Comparison of ENCODE assay signal across 9 cellular contexts in genomic region chr19:10231624-10232228, GRCh38. TPM values are rescaled to one million over a fixed set of nuclear protein-coding genes. Genes with fewer than 3 reads are reported as not detected.
DNase-seq lines count a peak whose midpoint lies in the region; ATAC-seq and TF ChIP-seq lines count a peak whose summit lies in the region.
"Had no signal": no experiment of that assay in that cellular context is flagged by ENCODE, and none has a peak within 500 bp of the region (broad histone marks: within the 10 kb centered on the region; RNA-seq: fewer than 3 reads in every experiment).

No MANE protein-coding gene starts in this region.

- H3K27me3 ChIP-seq in SJCRH30 = no peaks in the 10 kb centered on the region
- no peaks in the 10 kb centered on the region for H3K27me3 ChIP-seq in sigmoid colon

- intact Hi-C loops in sigmoid colon (cut with DNase I) = loop anchor here (2.0 kb wide), 1 partner anchor 19 kb away; no protein-coding TSS in a partner anchor

- H3K27ac ChIP-seq in SJCRH30 = no peak overlapping the region
- peak overlapping the region; percentile 82 to 89 (median 88) for H3K27ac ChIP-seq in sigmoid colon

- H3K4me1 ChIP-seq in SJCRH30 = peaks cover 3% of the 10 kb centered on the region; the same call in 1 of the 2 replicates
- peaks cover 2 to 28% (median 19%) of the 10 kb centered on the region in 4 donors for H3K4me1 ChIP-seq in sigmoid colon

- TF ChIP-seq CTCF in GM12865 (IDR thresholded peaks at IDR 0.05; ENCODE audit: insufficient read depth, low read depth, low read length, missing control alignments) = no peak
- no peak for TF ChIP-seq CTCF in fibroblast of pulmonary artery (IDR thresholded peaks at IDR 0.05; ENCODE audit: low read length, missing control alignments)
- TF ChIP-seq CTCF in sigmoid colon (IDR thresholded peaks at IDR 0.05) = no peak

- H3K4me3 ChIP-seq in GM12865 (ENCODE audit: low read depth, low read length) = peak overlapping the region; percentile 94
- peak overlapping the region; percentile 79 for H3K4me3 ChIP-seq in SJCRH30
- H3K4me3 ChIP-seq in fibroblast of pulmonary artery (replicated peaks; ENCODE audit: low read depth, low read length) = peak overlapping the region; percentile 90
- peak overlapping the region; percentile 66 to 99 (median 93) for H3K4me3 ChIP-seq in sigmoid colon

- TF ChIP-seq POLR2A in sigmoid colon (IDR thresholded peaks at IDR 0.05) (no peak), erythroblast (IDR thresholded peaks at IDR 0.05; ENCODE audit: low read length) (no peak)

- DNase-seq in GM12865 (ENCODE audit: low read depth) (no peak), SJCRH30 (no peak), fibroblast of pulmonary artery (ENCODE audit: low read depth) (no peak), sigmoid colon (no peak), kidney glomerular epithelial cell (lab: John Stamatoyannopoulos, UW) (no peak), erythroblast (lab: John Stamatoyannopoulos, UW) (no peak), NCI-H748 (lab: John Stamatoyannopoulos, UW; ENCODE audit: unreplicated experiment) (no peak)

- H3K9me3 ChIP-seq in SJCRH30 (replicated peaks) (no peaks in the 10 kb centered on the region), sigmoid colon (no peaks in the 10 kb centered on the region)

- no peak for ATAC-seq in HG03469 (IDR thresholded peaks at IDR 0.05; ENCODE audit: unreplicated experiment)

- no peaks in the 10 kb centered on the region for H3K36me3 ChIP-seq in SJCRH30
- no peaks in the 10 kb centered on the region for H3K36me3 ChIP-seq in sigmoid colon

- TF ChIP-seq EP300 in sigmoid colon (IDR thresholded peaks at IDR 0.05) = no peak

- WGBS in sigmoid colon, 2 donors = 71 to 76% methylated on average over 8 of the region's 8 CpGs

RNA-seq across cellular contexts. Expression of gene S1PR2, which starts 0.6 kb away (rescaled TPM):
- 7.4 and 7.5 TPM in 2 replicates for total RNA-seq in SJCRH30 (2014; rRNA removed; shearing (Covaris generic))
- 10 to 100 TPM in 3 of 4 donors, 1 to 10 TPM in 1; 7.1 to 13.0 (median 10.6) TPM for total RNA-seq in sigmoid colon
- polyA plus RNA-seq in sigmoid colon = 1 to 10 TPM; 1.2 to 3.6 (median 3.5) TPM

RNA-seq across cellular contexts. Expression of gene MRPL4, which starts 20.3 kb away (rescaled TPM):
- 53.7 and 54.8 TPM in 2 replicates for total RNA-seq in SJCRH30 (2014; rRNA removed; shearing (Covaris generic))
- total RNA-seq in sigmoid colon = 10 to 100 TPM; 37.9 to 68.9 (median 62.8) TPM
- polyA plus RNA-seq in sigmoid colon = 10 to 100 TPM; 45.1 to 85.2 (median 51.1) TPM

RNA-seq across cellular contexts. Expression of gene DNMT1, which starts 37.0 kb away (rescaled TPM):
- total RNA-seq in SJCRH30 (2014; rRNA removed; shearing (Covaris generic)) = 122 and 151 TPM in 2 replicates
- 10 to 100 TPM; 22.1 to 47.6 (median 34.9) TPM for total RNA-seq in sigmoid colon
- 10 to 100 TPM; 12.0 to 47.9 (median 13.6) TPM for polyA plus RNA-seq in sigmoid colon

RNA-seq across cellular contexts. Expression of gene ICAM1, which starts 39.2 kb away (rescaled TPM):
- total RNA-seq in SJCRH30 (2014; rRNA removed; shearing (Covaris generic)) = 0.85 and 0.86 TPM in 2 replicates
- 10 to 100 TPM; 11.0 to 33.1 (median 13.5) TPM for total RNA-seq in sigmoid colon
- 10 to 100 TPM in 2 of 3 donors, 1 to 10 TPM in 1; 5.4 to 27.0 (median 15.7) TPM for polyA plus RNA-seq in sigmoid colon

RNA-seq across cellular contexts. Expression of gene ICAM4, which starts 55.0 kb away (rescaled TPM):
- total RNA-seq in SJCRH30 (2014; rRNA removed; shearing (Covaris generic)) = 1.7 and 2.8 TPM in 2 replicates
- not detected for total RNA-seq in sigmoid colon
- under 1 TPM in 1 of 3 donors, not detected in 2; 0.42 TPM for polyA plus RNA-seq in sigmoid colon
- total RNA-seq: NCI-H460 had no signal
